Comparison of ENCODE assay signal across 26 cellular contexts in genomic region chr2:58202409-58202808, GRCh38.
"Had no signal": no experiment of that assay in that cellular context is flagged by ENCODE, and none has a peak within 500 bp of the region (broad histone marks: within the 10 kb centered on the region; RNA-seq: fewer than 3 reads in every experiment).

No MANE protein-coding gene starts in this region.

- H3K9me3 ChIP-seq: esophagus squamous epithelium, gastrocnemius medialis, heart left ventricle, lower lobe of right lung, ovary, psoas muscle, stomach, thyroid gland, vagina had no signal

- H3K4me1 ChIP-seq: esophagus squamous epithelium, gastrocnemius medialis, heart left ventricle, lower lobe of right lung, psoas muscle, thyroid gland had no signal

- H3K4me1 Mint-ChIP-seq: nephron progenitor cell had no signal

- H3K36me3 Mint-ChIP-seq: naive thymus-derived CD8-positive, alpha-beta T cell had no signal

- H3K9me3 Mint-ChIP-seq: effector memory CD8-positive, alpha-beta T cell; naive thymus-derived CD8-positive, alpha-beta T cell; nephron progenitor cell had no signal

- H3K36me3 ChIP-seq: gastrocnemius medialis, lower lobe of right lung, ovary, thyroid gland, vagina had no signal

- ATAC-seq: effector memory CD8-positive, alpha-beta T cell; gastrocnemius medialis; heart left ventricle; left cardiac atrium; left ventricle myocardium superior; lower lobe of right lung; naive thymus-derived CD8-positive, alpha-beta T cell; psoas muscle; right cardiac atrium had no signal

- H3K4me3 ChIP-seq: esophagus squamous epithelium, gastrocnemius medialis, heart left ventricle, hepatocyte, lower lobe of right lung, ovary, psoas muscle, skin epidermis, stomach, thyroid gland, vagina had no signal

- H3K27me3 ChIP-seq: esophagus squamous epithelium, gastrocnemius medialis, heart left ventricle, hepatocyte, ovary, stomach, thyroid gland, vagina had no signal

- DNase-seq: cortex of kidney; effector memory CD8-positive, alpha-beta T cell; erythroblast; esophagus squamous epithelium; foreskin fibroblast; gastrocnemius medialis; heart left ventricle; left cardiac atrium; left ventricle myocardium superior; lower lobe of right lung; naive thymus-derived CD8-positive, alpha-beta T cell; nephron progenitor cell; nucleus accumbens; ovary; posterior cingulate gyrus; psoas muscle; right cardiac atrium; stimulated activated CD4-positive, alpha-beta T cell treated with anti-CD3 and anti-CD28 coated beads, Interleukin-15, amount 100 ng/mL, for 24 hours; stimulated activated CD4-positive, alpha-beta T cell treated with anti-CD3 and anti-CD28 coated beads, Interleukin-2, amount 100 ng/mL, for 48 hours; stimulated activated naive CD4-positive, alpha-beta T cell; stomach; thyroid gland; trophoblast cell had no signal

- H3K27me3 Mint-ChIP-seq: effector memory CD8-positive, alpha-beta T cell; naive thymus-derived CD8-positive, alpha-beta T cell had no signal

- H3K27ac ChIP-seq: esophagus squamous epithelium, gastrocnemius medialis, heart left ventricle, hepatocyte, lower lobe of right lung, ovary, psoas muscle, skin epidermis, stomach, thyroid gland, vagina had no signal

- H3K27ac Mint-ChIP-seq: effector memory CD8-positive, alpha-beta T cell; naive thymus-derived CD8-positive, alpha-beta T cell; nephron progenitor cell had no signal

- H3K4me3 Mint-ChIP-seq: effector memory CD8-positive, alpha-beta T cell; naive thymus-derived CD8-positive, alpha-beta T cell; nephron progenitor cell had no signal
